ENCODE assay signal across 9 cellular contexts in genomic region chr5:163696270-163696887, GRCh38.
DNase-seq lines count a peak whose midpoint lies in the region; ATAC-seq lines count a peak whose summit lies in the region.
"Had no signal": no experiment of that assay in that cellular context is flagged by ENCODE, and none has a peak within 500 bp of the region (broad histone marks: within the 10 kb centered on the region; RNA-seq: fewer than 3 reads in every experiment).

No MANE protein-coding gene starts in this region.

- H3K27me3 Mint-ChIP-seq in activated naive CD8-positive, alpha-beta T cell treated with anti-CD3 and anti-CD28 coated beads for 36 hours = no peaks in the 10 kb centered on the region

- no peaks in the 10 kb centered on the region for H3K9me3 Mint-ChIP-seq in activated naive CD8-positive, alpha-beta T cell treated with anti-CD3 and anti-CD28 coated beads for 36 hours
- H3K9me3 Mint-ChIP-seq: T-helper 1 cell treated with Interleukin-12 subunit alpha and Interleukin-12 subunit beta and Interleukin-4 antibody, amounts not matched to agents 30 μg/mL and 1 μg/mL, for 36 hours had no signal

- no peaks in the 10 kb centered on the region for H3K4me1 Mint-ChIP-seq in activated naive CD8-positive, alpha-beta T cell treated with anti-CD3 and anti-CD28 coated beads for 36 hours

- no peak overlapping the region for H3K27ac Mint-ChIP-seq in activated naive CD8-positive, alpha-beta T cell treated with anti-CD3 and anti-CD28 coated beads for 36 hours
- H3K27ac Mint-ChIP-seq: T-helper 1 cell treated with Interleukin-12 subunit alpha and Interleukin-12 subunit beta and Interleukin-4 antibody, amounts not matched to agents 30 μg/mL and 1 μg/mL, for 36 hours had no signal

- peak; percentile 54 for DNase-seq in COLO829 (ENCODE audit: low spot score)
- DNase-seq in NCI-H2196 treated with DMSO at 0.1 percent for 48 hours (lab: John Stamatoyannopoulos, UW; ENCODE audit: unreplicated experiment) = peak; percentile 27
- DNase-seq in activated naive CD8-positive, alpha-beta T cell treated with anti-CD3 and anti-CD28 coated beads for 36 hours = peak; percentile 1
- peak; percentile 24 for DNase-seq in left cardiac atrium
- DNase-seq in pulmonary artery endothelial cell (ENCODE audit: low read depth, low spot score) = peak; percentile 74

- peak; percentile 98 for ATAC-seq in GM19035 (IDR thresholded peaks at IDR 0.05; ENCODE audit: unreplicated experiment)
- ATAC-seq in HG03095 (IDR thresholded peaks at IDR 0.05; ENCODE audit: unreplicated experiment) = peak; percentile 95
- peak; percentile 76 to 89 for ATAC-seq in left cardiac atrium
- no peak for ATAC-seq in HG03025 (IDR thresholded peaks at IDR 0.05; ENCODE audit: low FRiP score, unreplicated experiment)

- H3K4me3 Mint-ChIP-seq in activated naive CD8-positive, alpha-beta T cell treated with anti-CD3 and anti-CD28 coated beads for 36 hours = no peak overlapping the region
- H3K4me3 Mint-ChIP-seq: T-helper 1 cell treated with Interleukin-12 subunit alpha and Interleukin-12 subunit beta and Interleukin-4 antibody, amounts not matched to agents 30 μg/mL and 1 μg/mL, for 36 hours had no signal

- intact Hi-C loops in left cardiac atrium (cut with DNase I) = loop anchor here (5.0 to 10.0 kb wide), 2 partner anchors 808 to 811 kb away; no protein-coding TSS in a partner anchor

- no peaks in the 10 kb centered on the region for H3K36me3 Mint-ChIP-seq in activated naive CD8-positive, alpha-beta T cell treated with anti-CD3 and anti-CD28 coated beads for 36 hours

Comparison
In these comparisons a context has a peak if more than half of its experiments do, and no peak if none do; other contexts are left out.
1. DNase-seq: peak in every context shown above with its lines; median percentile 74 in pulmonary artery endothelial cell; 54 in COLO829; 27 in NCI-H2196 treated with DMSO at 0.1 percent for 48 hours; 24 in left cardiac atrium; 1 in activated naive CD8-positive, alpha-beta T cell treated with anti-CD3 and anti-CD28 coated beads for 36 hours.